Comparison of ENCODE assay signal across 10 cellular contexts in the genomic region with DNA sequence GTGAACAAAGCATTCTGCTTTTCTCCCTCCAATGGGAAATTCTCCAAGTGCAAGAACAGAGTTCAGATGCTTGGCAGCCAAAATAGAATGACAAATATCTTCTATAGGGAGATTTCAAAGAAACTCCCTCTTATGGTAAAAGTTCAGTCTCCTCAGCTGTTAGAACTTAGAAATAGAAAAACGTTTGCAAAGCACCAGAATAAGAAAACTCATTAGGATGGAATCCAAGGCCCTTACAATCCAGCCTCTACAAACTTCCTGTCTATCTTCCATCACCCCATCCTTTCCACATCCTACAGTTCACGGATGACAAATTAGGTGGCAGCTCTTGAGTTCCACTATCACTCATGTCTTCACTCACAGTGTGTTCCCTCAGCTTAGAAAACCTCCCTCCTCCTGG. TPM values are rescaled to one million over a fixed set of nuclear protein-coding genes. Genes with fewer than 3 reads are reported as not detected.
A peak's percentile ranks its signal among the peaks of the same experiment; 100 is the strongest.
DNase-seq lines count a peak whose midpoint lies in the region; ATAC-seq and TF ChIP-seq lines count a peak whose summit lies in the region.
"Had no signal": no experiment of that assay in that cellular context is flagged by ENCODE, and none has a peak within 500 bp of the region (broad histone marks: within the 10 kb centered on the region; RNA-seq: fewer than 3 reads in every experiment).

No MANE protein-coding gene starts in this region.

- H2BK120ac ChIP-seq in trophoblast cell (ENCODE audit: insufficient read depth, low read length, poor library complexity), result no peak overlapping the region

- H3K79me2 ChIP-seq in trophoblast cell (ENCODE audit: control insufficient read depth, insufficient read depth, low read length, poor library complexity), result no peaks in the 10 kb centered on the region

- no peak overlapping the region for H3K4me2 ChIP-seq in trophoblast cell (ENCODE audit: low read length)

- H3K4me3 ChIP-seq in RWPE2 (ENCODE audit: severe bottlenecking) (no peak overlapping the region), esophagus squamous epithelium (no peak overlapping the region), muscle layer of colon (ENCODE audit: low read depth in 1 of 2, low read length in 2 of 2) (no peak overlapping the region), testis (no peak overlapping the region), trophoblast cell (ENCODE audit: low read depth, low read length) (no peak overlapping the region)

- 5 to 8% methylated on average over 2 of the region's 2 CpGs for WGBS in esophagus squamous epithelium, 2 donors
- WGBS in testis, 2 donors, result 20 to 26% methylated on average over 2 of the region's 2 CpGs
- no CpG with 5 or more reads among the region's 2 CpGs for WGBS in trophoblast cell (ENCODE audit: extremely low coverage, insufficient coverage, insufficient read length)

- intact Hi-C loops in esophagus squamous epithelium (cut with DNase I) (no loop called here), testis (cut with DNase I; ENCODE audit: low total_unique reads) (no loop called here)

- H3K27me3 ChIP-seq in RWPE2 (ENCODE audit: insufficient read depth, poor library complexity, severe bottlenecking) (no peaks in the 10 kb centered on the region), esophagus squamous epithelium (no peaks in the 10 kb centered on the region), muscle layer of colon (ENCODE audit: control insufficient read depth in 1 of 2, insufficient read depth in 2 of 2, low read length in 2 of 2) (no peaks in the 10 kb centered on the region), testis (no peaks in the 10 kb centered on the region), trophoblast cell (ENCODE audit: insufficient read depth, low read length) (no peaks in the 10 kb centered on the region)

- H3K4me1 ChIP-seq in RWPE2 (ENCODE audit: insufficient read depth, poor library complexity, severe bottlenecking) (peaks cover 11% of the 10 kb centered on the region), esophagus squamous epithelium (peaks cover 6 to 58% (median 23%) of the 10 kb centered on the region in 3 donors), muscle layer of colon (ENCODE audit: insufficient read depth, low read length) (peaks cover 41% of the 10 kb centered on the region), testis (peaks cover 21% of the 10 kb centered on the region), trophoblast cell (ENCODE audit: control insufficient read depth in 1 of 2, insufficient read depth in 2 of 2, low read length in 2 of 2) (no peaks in the 10 kb centered on the region)

- no peak overlapping the region for H2BK12ac ChIP-seq in trophoblast cell (ENCODE audit: low read length)

- H3K4ac ChIP-seq in trophoblast cell (ENCODE audit: low read depth, low read length), result no peak overlapping the region

- H2BK5ac ChIP-seq in trophoblast cell (ENCODE audit: low read depth, low read length, poor library complexity), result no peak overlapping the region

- H3K79me1 ChIP-seq in trophoblast cell (ENCODE audit: low read length), result peaks cover 1% of the 10 kb centered on the region

- H3K27ac ChIP-seq in RWPE2 (ENCODE audit: poor library complexity, severe bottlenecking) (peak overlapping the region; percentile 35), esophagus squamous epithelium (peak overlapping the region; percentile 31 to 74 (median 72)), muscle layer of colon (ENCODE audit: low read depth, low read length) (peak overlapping the region; percentile 59), testis (peak overlapping the region; percentile 41 to 87), trophoblast cell (ENCODE audit: low read depth, low read length) (no peak overlapping the region)

- ATAC-seq in RWPE2 (ENCODE audit: low read depth) (peak; percentile 19; the same call in 1 of the 3 replicates), GM19395 (IDR thresholded peaks at IDR 0.05; ENCODE audit: unreplicated experiment) (no peak)

- no peak overlapping the region for H3K18ac ChIP-seq in trophoblast cell (ENCODE audit: low read length)

- H3K36me3 ChIP-seq in RWPE2 (ENCODE audit: low read depth), result no peaks in the 10 kb centered on the region
- no peaks in the 10 kb centered on the region for H3K36me3 ChIP-seq in esophagus squamous epithelium
- H3K36me3 ChIP-seq in muscle layer of colon (ENCODE audit: insufficient read depth, low read length), result no peaks in the 10 kb centered on the region
- no peaks in the 10 kb centered on the region for H3K36me3 ChIP-seq in testis (ENCODE audit: low read depth, missing control alignments)
- H3K36me3 ChIP-seq in trophoblast cell (ENCODE audit: control insufficient read depth in 1 of 2, insufficient read depth in 2 of 2, low read length in 2 of 2), result no peaks in the 10 kb centered on the region

- DNase-seq in RWPE2 (ENCODE audit: low spot score), result no peak
- no peak for DNase-seq in esophagus squamous epithelium (lab: John Stamatoyannopoulos, UW)
- DNase-seq in testis, result no peak
- DNase-seq in trophoblast cell, result no peak
- DNase-seq in activated CD4-positive, alpha-beta T cell treated with anti-CD3 and anti-CD28 coated beads, Interleukin-2, amount 50 U/mL, for 4 hours, result no peak
- no peak for DNase-seq in NCI-H748 (lab: John Stamatoyannopoulos, UW; ENCODE audit: unreplicated experiment)
- DNase-seq: Calu3, natural killer cell had no signal

- no peak overlapping the region for H4K8ac ChIP-seq in trophoblast cell (ENCODE audit: low read depth, low read length)

- H3K9me3 ChIP-seq in RWPE2 (ENCODE audit: severe bottlenecking) (no peaks in the 10 kb centered on the region), esophagus squamous epithelium (no peaks in the 10 kb centered on the region), muscle layer of colon (ENCODE audit: low read length) (no peaks in the 10 kb centered on the region), testis (no peaks in the 10 kb centered on the region), trophoblast cell (ENCODE audit: insufficient read depth, low read depth, low read length) (no peaks in the 10 kb centered on the region)

- H4K91ac ChIP-seq in trophoblast cell (ENCODE audit: low read depth, low read length), result no peak overlapping the region

- H3K23ac ChIP-seq in trophoblast cell (ENCODE audit: low read length), result no peak overlapping the region

- no peak overlapping the region for H3K14ac ChIP-seq in trophoblast cell (ENCODE audit: low read length)

- H4K12ac ChIP-seq in trophoblast cell (ENCODE audit: low read depth, low read length), result no peak overlapping the region

- H3K9ac ChIP-seq in muscle layer of colon (ENCODE audit: low read length), result no peak overlapping the region
- no peak overlapping the region for H3K9ac ChIP-seq in trophoblast cell (ENCODE audit: low read length)

- no peak for TF ChIP-seq POLR2A in esophagus squamous epithelium (IDR thresholded peaks at IDR 0.05)
- no peak for TF ChIP-seq POLR2A in testis (IDR thresholded peaks at IDR 0.05)

- H2AFZ ChIP-seq in trophoblast cell (ENCODE audit: insufficient read depth, low read length, poor library complexity), result no peak overlapping the region

- TF ChIP-seq CTCF in RWPE2 (IDR thresholded peaks at IDR 0.05; ENCODE audit: poor library complexity, severe bottlenecking) (no peak), esophagus squamous epithelium (IDR thresholded peaks at IDR 0.05) (no peak), testis (IDR thresholded peaks at IDR 0.05) (no peak)

- H2AK5ac ChIP-seq in trophoblast cell (ENCODE audit: low read length), result no peak overlapping the region

RNA-seq across cellular contexts. Expression of a gene that starts 25.7 kb away (rescaled TPM):
- total RNA-seq in esophagus squamous epithelium (10 to 100 TPM in 1 of 4 donors, 1 to 10 TPM in 3; 2.8 to 26.9 (median 7.1) TPM), testis (10 to 100 TPM; 38.5 to 50.9 TPM)
- 12.9 TPM for polyA plus RNA-seq in testis (ENCODE audit: insufficient read depth, low read depth, low replicate concordance)
- 0.14 and 0.15 TPM in 2 replicates for polyA plus RNA-seq in trophoblast cell (2013)
- total RNA-seq: Calu3, natural killer cell had no signal
